In the genomic region with DNA sequence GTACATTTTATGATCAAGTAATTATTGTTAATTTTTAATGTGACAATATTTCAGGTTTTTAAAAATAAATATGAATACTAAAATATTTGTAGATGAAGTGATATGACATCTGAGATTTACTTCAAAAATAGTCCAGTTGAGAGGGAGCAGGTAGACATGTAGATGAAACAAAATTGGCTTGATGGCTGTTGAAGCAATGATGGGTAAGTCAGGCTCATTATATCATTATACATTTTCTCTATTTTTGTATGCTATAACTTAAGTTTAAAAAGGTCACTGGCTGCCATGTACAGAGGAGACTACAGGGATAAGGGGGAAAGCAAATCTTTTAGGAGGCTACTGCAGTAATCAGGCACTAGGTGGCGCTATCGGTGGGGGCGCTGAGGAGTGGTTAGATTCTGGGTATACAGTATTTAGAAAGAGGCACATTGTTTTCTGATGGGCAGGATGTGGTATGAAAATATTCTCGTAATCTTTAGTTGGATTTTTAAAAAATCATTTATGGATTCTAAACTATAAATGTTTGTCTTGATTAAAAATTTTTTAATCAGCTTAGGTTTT, we compare ENCODE assay signal across 10 cellular contexts.
DNase-seq lines count a peak whose midpoint lies in the region; ATAC-seq, FAIRE-seq and TF ChIP-seq lines count a peak whose summit lies in the region.
"Had no signal": no experiment of that assay in that cellular context is flagged by ENCODE, and none has a peak within 500 bp of the region (broad histone marks: within the 10 kb centered on the region; RNA-seq: fewer than 3 reads in every experiment).

No MANE protein-coding gene starts in this region.

- H3K36me3 ChIP-seq in HCT116 (ENCODE audit: control insufficient read depth in 1 of 2, insufficient read depth in 2 of 2, low read length in 2 of 2) (no peaks in the 10 kb centered on the region), astrocyte (ENCODE audit: insufficient read depth, low read length) (no peaks in the 10 kb centered on the region)
- H3K36me3 ChIP-seq: BLaER1 had no signal

- CTCF ChIA-PET in HCT116 (lab: Charles Lee): interaction anchor here (1.1 to 2.2 kb wide), 2 partner anchors 103 to 743 kb away, joined by 4 to 6 read pairs; no protein-coding TSS in a partner anchor

- no peak for TF ChIP-seq POLR2A in HCT116 (IDR thresholded peaks at IDR 0.05; ENCODE audit: borderline replicate concordance, extremely low read depth, insufficient read depth, insufficient read length)

- H3K4me2 ChIP-seq in HCT116 (ENCODE audit: low read length) (no peak overlapping the region), astrocyte (ENCODE audit: low read length) (no peak overlapping the region)
- H3K4me2 ChIP-seq: BLaER1 had no signal

- no peak for FAIRE-seq in astrocyte (lab: Jason Lieb, UNC)
- FAIRE-seq: islet of Langerhans had no signal

- BruUV-seq in HCT116 (replicated peaks; lab: Mats Ljungman, UMichigan): no TSS peak

- no peaks in the 10 kb centered on the region for H3K9me3 Mint-ChIP-seq in astrocyte (ENCODE audit: unreplicated experiment)

- H4K20me1 ChIP-seq in HCT116 (ENCODE audit: insufficient read depth) (no peaks in the 10 kb centered on the region), astrocyte (ENCODE audit: insufficient read depth, low read length) (no peaks in the 10 kb centered on the region)
- H4K20me1 ChIP-seq: BLaER1 had no signal

- peak; percentile 66 for TF ChIP-seq RAD21 in HCT116 (IDR thresholded peaks at IDR 0.05; ENCODE audit: low read depth)

- peak; percentile 99 for ATAC-seq in HCT116

- H3K27ac ChIP-seq in HCT116 (ENCODE audit: low read depth, low read length): no peak overlapping the region
- H3K27ac ChIP-seq in astrocyte (ENCODE audit: low read depth, low read length): no peak overlapping the region
- H3K27ac ChIP-seq: BLaER1 had no signal

- H3K9ac ChIP-seq in HCT116 (ENCODE audit: low read length) (no peak overlapping the region), astrocyte (ENCODE audit: low read length) (no peak overlapping the region)
- H3K9ac ChIP-seq: BLaER1 had no signal

- DNase-seq in NCI-H1105 treated with DMSO at 0.1 percent for 48 hours (lab: John Stamatoyannopoulos, UW): peak; percentile 33
- DNase-seq in NCI-H1105 (lab: John Stamatoyannopoulos, UW): no peak
- DNase-seq in HCT116 (ENCODE audit: low read depth, low spot score): peak; percentile 21
- DNase-seq in MV-4-11 (lab: John Stamatoyannopoulos, UW): peak; percentile 19
- peak; percentile 25 for DNase-seq in T follicular helper cell (ENCODE audit: low read depth)
- DNase-seq in astrocyte (ENCODE audit: low read depth): no peak
- DNase-seq in iPS-NIHi7 (ENCODE audit: extremely low spot score): peak; percentile 73
- peak; percentile 49 for DNase-seq in stimulated activated CD4-positive, alpha-beta T cell treated with anti-CD3 and anti-CD28 coated beads, Interleukin-4, amount 100 ng/mL, for 1 hour

- intact Hi-C loops in HCT116 (cut with micrococcal nuclease): loop anchor here (2.0 kb wide), 1 partner anchor 659 kb away; no protein-coding TSS in a partner anchor

- no peak overlapping the region for H3K4me3 Mint-ChIP-seq in astrocyte (ENCODE audit: unreplicated experiment)

- no peaks in the 10 kb centered on the region for H3K9me3 ChIP-seq in HCT116 (ENCODE audit: control insufficient read depth in 1 of 2, insufficient read depth in 1 of 2, low read depth in 1 of 2, low read length in 2 of 2)
- no peaks in the 10 kb centered on the region for H3K9me3 ChIP-seq in astrocyte (ENCODE audit: insufficient read depth, low read depth, low read length)
- H3K9me3 ChIP-seq: BLaER1 had no signal

- H3K27me3 ChIP-seq in HCT116 (ENCODE audit: insufficient read depth, low read length) (no peaks in the 10 kb centered on the region), astrocyte (ENCODE audit: insufficient read depth, low read length) (no peaks in the 10 kb centered on the region)
- H3K27me3 ChIP-seq: BLaER1 had no signal

- H3K79me2 ChIP-seq in HCT116 (ENCODE audit: insufficient read depth, low read length) (no peaks in the 10 kb centered on the region), astrocyte (ENCODE audit: insufficient read depth, low read length) (no peaks in the 10 kb centered on the region)

- no peaks in the 10 kb centered on the region for H3K4me1 ChIP-seq in HCT116 (ENCODE audit: control insufficient read depth in 1 of 2, insufficient read depth in 2 of 2, low read length in 2 of 2)
- no peaks in the 10 kb centered on the region for H3K4me1 ChIP-seq in astrocyte (ENCODE audit: insufficient read depth, low read length)
- H3K4me1 ChIP-seq: BLaER1 had no signal

- no peaks in the 10 kb centered on the region for H3K27me3 Mint-ChIP-seq in astrocyte (ENCODE audit: low read depth, unreplicated experiment)

- POLR2A ChIA-PET in HCT116 (lab: Charles Lee): no interaction called here

- H3K4me1 Mint-ChIP-seq in astrocyte (ENCODE audit: low read depth, unreplicated experiment): peaks cover 8% of the 10 kb centered on the region

- TF ChIP-seq CTCF in HCT116 (IDR thresholded peaks at IDR 0.05 in 2 of 3, conservative IDR thresholded peaks at IDR 0.05 in 1 of 3; ENCODE audit: borderline replicate concordance in 1 of 3, insufficient read depth in 1 of 3, low read depth in 2 of 3, low read length in 2 of 3) (peak; percentile 67 to 95 (median 92)), astrocyte (IDR thresholded peaks at IDR 0.05; ENCODE audit: insufficient read depth, low read depth, low read length) (peak; percentile 91)

- H3K9me2 ChIP-seq in HCT116 (ENCODE audit: insufficient read depth): no peaks in the 10 kb centered on the region

- peaks cover 5% of the 10 kb centered on the region for H3K36me3 Mint-ChIP-seq in astrocyte (ENCODE audit: low read depth, unreplicated experiment)

- H3K4me3 ChIP-seq in HCT116 (replicated peaks in 1 of 2; ENCODE audit: low read depth in 1 of 2, low read length in 2 of 2): no peak overlapping the region
- H3K4me3 ChIP-seq in astrocyte (ENCODE audit: insufficient read depth, low read depth, low read length): no peak overlapping the region
- H3K4me3 ChIP-seq: BLaER1 had no signal

- RAD21 ChIA-PET in HCT116 (lab: Charles Lee; ENCODE audit: low non-redundant PET in 1 of 2, low total read pairs in 2 of 2, uncharacterized antibody in 2 of 2, unreplicated experiment in 2 of 2): interaction anchor here in 1 of 2 experiments (0.6 kb wide), 1 partner anchor 1316 kb away, joined by 3 read pairs; no protein-coding TSS in a partner anchor

- H3K27ac Mint-ChIP-seq in astrocyte (ENCODE audit: unreplicated experiment): no peak overlapping the region

- no peak overlapping the region for H2AFZ ChIP-seq in HCT116 (ENCODE audit: low read depth, low read length, poor library complexity, severe bottlenecking)
- no peak overlapping the region for H2AFZ ChIP-seq in astrocyte (ENCODE audit: low read depth, low read length)

TF ChIP-seq in HCT116, 20 proteins besides CTCF, POLR2A, EP300 and RAD21:
- TF ChIP-seq POLR2AphosphoS5 (IDR thresholded peaks at IDR 0.05; ENCODE audit: low read depth, low read length): no peak
- no peak for TF ChIP-seq CEBPB (IDR thresholded peaks at IDR 0.05; ENCODE audit: low read depth)
- TF ChIP-seq CBX3 (IDR thresholded peaks at IDR 0.05; ENCODE audit: low read depth): no peak
- no peak for TF ChIP-seq SRF (IDR thresholded peaks at IDR 0.05; ENCODE audit: low read depth)
- TF ChIP-seq JUND (IDR thresholded peaks at IDR 0.05): no peak
- TF ChIP-seq EZH2phosphoT487 (IDR thresholded peaks at IDR 0.05; ENCODE audit: borderline replicate concordance): no peak
- TF ChIP-seq ATF3 (IDR thresholded peaks at IDR 0.05): no peak

Comparison
In these comparisons a context has a peak if more than half of its experiments do, and no peak if none do; other contexts are left out.
1. DNase-seq: peak in NCI-H1105 treated with DMSO at 0.1 percent for 48 hours (single experiment), HCT116 (single experiment), MV-4-11 (single experiment), T follicular helper cell (single experiment), iPS-NIHi7 (single experiment) and stimulated activated CD4-positive, alpha-beta T cell treated with anti-CD3 and anti-CD28 coated beads, Interleukin-4, amount 100 ng/mL, for 1 hour (single experiment); none in NCI-H1105 (single experiment) and astrocyte (single experiment).